In the genomic region with DNA sequence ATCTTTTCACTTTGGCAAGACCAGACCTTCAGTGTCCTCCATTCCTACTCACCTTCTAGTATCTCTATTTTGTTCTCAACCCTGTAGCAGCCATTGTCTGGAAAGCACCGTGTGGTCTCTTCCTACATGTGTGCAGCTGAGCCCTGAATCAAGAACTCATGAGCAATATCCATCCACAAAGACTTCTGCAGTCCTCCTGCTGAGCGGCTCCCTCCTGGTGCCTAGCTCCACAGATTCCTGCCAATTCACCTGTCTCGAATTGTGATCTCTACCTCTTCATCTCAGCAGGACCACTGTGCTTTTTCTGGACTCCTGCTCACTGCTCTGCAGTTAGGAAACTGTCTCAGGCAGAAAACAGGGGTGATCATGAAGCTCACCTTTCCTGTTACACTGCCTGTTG, we compare ENCODE assay signal across 12 cellular contexts.
DNase-seq lines count a peak whose midpoint lies in the region.
"Had no signal": no experiment of that assay in that cellular context is flagged by ENCODE, and none has a peak within 500 bp of the region (broad histone marks: within the 10 kb centered on the region; RNA-seq: fewer than 3 reads in every experiment).

No MANE protein-coding gene starts in this region.

- 54% methylated on average over 3 of the region's 3 CpGs for WGBS in mesenchymal stem cell

- H3K4me1 ChIP-seq in mesenchymal stem cell (ENCODE audit: control insufficient read depth, insufficient read depth, low read depth, low read length), result peaks cover 1% of the 10 kb centered on the region

- H2AK5ac ChIP-seq in mesenchymal stem cell (ENCODE audit: low read length, severe bottlenecking), result no peak overlapping the region

- no peak overlapping the region for H3K4me3 ChIP-seq in mesenchymal stem cell (ENCODE audit: insufficient read depth in 1 of 2, low read depth in 1 of 2, low read length in 2 of 2)

- H3K79me1 ChIP-seq in mesenchymal stem cell (replicated peaks; ENCODE audit: low read length, poor library complexity, severe bottlenecking), result no peaks in the 10 kb centered on the region

- H3K4me2 ChIP-seq in mesenchymal stem cell (ENCODE audit: low read length, poor library complexity, severe bottlenecking), result no peak overlapping the region

- H3K4ac ChIP-seq in mesenchymal stem cell (ENCODE audit: low read depth in 1 of 2, low read length in 2 of 2), result no peak overlapping the region

- no peak overlapping the region for H3K14ac ChIP-seq in mesenchymal stem cell (ENCODE audit: low read length in 2 of 2)

- H3K36me3 ChIP-seq in mesenchymal stem cell (ENCODE audit: control insufficient read depth in 1 of 2, insufficient read depth in 2 of 2, low read depth in 1 of 2, low read length in 2 of 2), result no peaks in the 10 kb centered on the region
- H3K36me3 ChIP-seq: BE2C had no signal

- no peaks in the 10 kb centered on the region for H3K27me3 ChIP-seq in mesenchymal stem cell (ENCODE audit: control insufficient read depth in 1 of 2, insufficient read depth in 1 of 2, low read length in 2 of 2)
- H3K27me3 ChIP-seq: BE2C had no signal

- DNase-seq in NCI-H2107 treated with DMSO at 0.1 percent for 48 hours (lab: John Stamatoyannopoulos, UW; ENCODE audit: unreplicated experiment) (peak; percentile 69), NCI-H2107 (lab: John Stamatoyannopoulos, UW) (no peak), COR-L47 (lab: John Stamatoyannopoulos, UW) (peak; percentile 84), NCI-H1092 treated with DMSO at 0.1 percent for 48 hours (lab: John Stamatoyannopoulos, UW) (peak; percentile 59), NCI-H69 (lab: John Stamatoyannopoulos, UW) (peak; percentile 96), mesenchymal stem cell (no peak), UCSD-AML1 (lab: John Stamatoyannopoulos, UW; ENCODE audit: unreplicated experiment) (no peak)
- DNase-seq: BE2C; CD4-positive, alpha-beta memory T cell; DMS53; GF-D8 had no signal

- no peak overlapping the region for H4K8ac ChIP-seq in mesenchymal stem cell (ENCODE audit: low read length)

- no peak overlapping the region for H2BK5ac ChIP-seq in mesenchymal stem cell (ENCODE audit: low read depth, low read length, poor library complexity, severe bottlenecking)

- no peak overlapping the region for H2BK15ac ChIP-seq in mesenchymal stem cell (ENCODE audit: low read depth, poor library complexity, severe bottlenecking)

- no peak overlapping the region for H3K23ac ChIP-seq in mesenchymal stem cell (ENCODE audit: low read length in 2 of 2)

- H3K9me3 ChIP-seq in mesenchymal stem cell (ENCODE audit: control insufficient read depth, low read length), result no peaks in the 10 kb centered on the region
- H3K9me3 ChIP-seq: BE2C had no signal

- no peak overlapping the region for H3K18ac ChIP-seq in mesenchymal stem cell (ENCODE audit: low read depth in 1 of 2, low read length in 2 of 2)

- no peak overlapping the region for H3K9ac ChIP-seq in mesenchymal stem cell (ENCODE audit: low read length)

- no peak overlapping the region for H2BK12ac ChIP-seq in mesenchymal stem cell (ENCODE audit: low read length in 2 of 2)

- no peak overlapping the region for H4K91ac ChIP-seq in mesenchymal stem cell (ENCODE audit: low read length)

- no peak overlapping the region for H2BK120ac ChIP-seq in mesenchymal stem cell (ENCODE audit: low read depth, low read length)

- no peak overlapping the region for H2AFZ ChIP-seq in mesenchymal stem cell (ENCODE audit: low read depth, low read length)

- no peak overlapping the region for H3K27ac ChIP-seq in mesenchymal stem cell (ENCODE audit: low read length, poor library complexity, severe bottlenecking)
- H3K27ac ChIP-seq: C4-2B had no signal

Comparison
In these comparisons a context has a peak if more than half of its experiments do, and no peak if none do; other contexts are left out.
1. DNase-seq: peak in NCI-H2107 treated with DMSO at 0.1 percent for 48 hours (single experiment), COR-L47 (single experiment), NCI-H1092 treated with DMSO at 0.1 percent for 48 hours (single experiment) and NCI-H69 (single experiment); none in NCI-H2107 (single experiment), mesenchymal stem cell (single experiment) and UCSD-AML1 (single experiment).